ENCODE assay signal across 9 cellular contexts in genomic region chr15:75030023-75030413, GRCh38. TPM values are rescaled to one million over a fixed set of nuclear protein-coding genes. Genes with fewer than 3 reads are reported as not detected.
A peak's percentile ranks its signal among the peaks of the same experiment; 100 is the strongest.
DNase-seq lines count a peak whose midpoint lies in the region; ATAC-seq, FAIRE-seq and TF ChIP-seq lines count a peak whose summit lies in the region.
"Had no signal": no experiment of that assay in that cellular context is flagged by ENCODE, and none has a peak within 500 bp of the region (broad histone marks: within the 10 kb centered on the region; RNA-seq: fewer than 3 reads in every experiment).

No MANE protein-coding gene starts in this region.

- H3K4me1 ChIP-seq in spleen: peaks cover 18 to 95% (median 66%) of the 10 kb centered on the region in 6 donors
- peaks cover 11% of the 10 kb centered on the region for H3K4me1 ChIP-seq in CD4-positive, alpha-beta memory T cell (ENCODE audit: insufficient read depth, low read length)
- peaks cover 5% of the 10 kb centered on the region for H3K4me1 ChIP-seq in SJCRH30

- no peaks in the 10 kb centered on the region for H3K27me3 Mint-ChIP-seq in activated T-helper 1 cell treated with anti-CD3 and anti-CD28 coated beads, Interleukin-12 subunit alpha, Interleukin-12 subunit beta, Interleukin-2, Interleukin-4 antibody, amounts not matched to agents 30 ng/mL and 10 ng/mL and 1 ng/mL, durations not matched to agents 14 hours and 24 hours and 36 hours (ENCODE audit: insufficient read depth)
- no peaks in the 10 kb centered on the region for H3K27me3 Mint-ChIP-seq in CD4-positive, alpha-beta memory T cell
- H3K27me3 Mint-ChIP-seq: IgD-negative memory B cell had no signal

- peaks cover 46% of the 10 kb centered on the region for H3K4me1 Mint-ChIP-seq in activated T-helper 1 cell treated with anti-CD3 and anti-CD28 coated beads, Interleukin-12 subunit alpha, Interleukin-12 subunit beta, Interleukin-2, Interleukin-4 antibody, amounts not matched to agents 30 ng/mL and 10 ng/mL and 1 ng/mL, durations not matched to agents 14 hours and 24 hours and 36 hours (ENCODE audit: low read depth)
- H3K4me1 Mint-ChIP-seq in CD4-positive, alpha-beta memory T cell: peaks cover 9 to 14% (median 10%) of the 10 kb centered on the region in 4 donors

- H3K27me3 ChIP-seq in spleen (replicated peaks in 1 of 7) (no peaks in the 10 kb centered on the region), SJCRH30 (no peaks in the 10 kb centered on the region)
- H3K27me3 ChIP-seq in CD4-positive, alpha-beta memory T cell (ENCODE audit: insufficient read depth, low read length): no peaks in the 10 kb centered on the region

- peaks cover 14% of the 10 kb centered on the region for H3K36me3 Mint-ChIP-seq in activated T-helper 1 cell treated with anti-CD3 and anti-CD28 coated beads, Interleukin-12 subunit alpha, Interleukin-12 subunit beta, Interleukin-2, Interleukin-4 antibody, amounts not matched to agents 30 ng/mL and 10 ng/mL and 1 ng/mL, durations not matched to agents 14 hours and 24 hours and 36 hours (ENCODE audit: low read depth)
- peaks cover 10 to 11% of the 10 kb centered on the region in 2 donors for H3K36me3 Mint-ChIP-seq in CD4-positive, alpha-beta memory T cell

- H3K27ac Mint-ChIP-seq in activated T-helper 1 cell treated with anti-CD3 and anti-CD28 coated beads, Interleukin-12 subunit alpha, Interleukin-12 subunit beta, Interleukin-2, Interleukin-4 antibody, amounts not matched to agents 30 ng/mL and 10 ng/mL and 1 ng/mL, durations not matched to agents 14 hours and 24 hours and 36 hours: peak overlapping the region; percentile 29
- no peak overlapping the region for H3K27ac Mint-ChIP-seq in CD4-positive, alpha-beta memory T cell

- FAIRE-seq in GM19239 (lab: Jason Lieb, UNC): peak; percentile 11

- DNase-seq in GM19239 (ENCODE audit: insufficient read length, low spot score) (no peak), left cardiac atrium (no peak), spleen (no peak), SIG-M5 treated with dmso at 0.1 percent for 504 hours (lab: John Stamatoyannopoulos, UW; ENCODE audit: unreplicated experiment) (no peak), DMS53 (lab: John Stamatoyannopoulos, UW) (no peak), SJCRH30 (no peak)
- no peak for DNase-seq in activated T-helper 1 cell treated with anti-CD3 and anti-CD28 coated beads, Interleukin-12 subunit alpha, Interleukin-12 subunit beta, Interleukin-2, Interleukin-4 antibody, amounts not matched to agents 30 ng/mL and 10 ng/mL and 1 ng/mL, durations not matched to agents 14 hours and 24 hours and 36 hours (ENCODE audit: low spot score)
- DNase-seq in CD4-positive, alpha-beta memory T cell: no peak

- no peak overlapping the region for H3K4me3 Mint-ChIP-seq in activated T-helper 1 cell treated with anti-CD3 and anti-CD28 coated beads, Interleukin-12 subunit alpha, Interleukin-12 subunit beta, Interleukin-2, Interleukin-4 antibody, amounts not matched to agents 30 ng/mL and 10 ng/mL and 1 ng/mL, durations not matched to agents 14 hours and 24 hours and 36 hours
- H3K4me3 Mint-ChIP-seq in CD4-positive, alpha-beta memory T cell: no peak overlapping the region

- no peak for TF ChIP-seq CTCF in spleen (IDR thresholded peaks at IDR 0.05 in 8 of 11, conservative IDR thresholded peaks at IDR 0.05 in 3 of 11)

- intact Hi-C loops in activated T-helper 1 cell treated with anti-CD3 and anti-CD28 coated beads, Interleukin-12 subunit alpha, Interleukin-12 subunit beta, Interleukin-2, Interleukin-4 antibody, amounts not matched to agents 30 ng/mL and 10 ng/mL and 1 ng/mL, durations not matched to agents 14 hours and 24 hours and 36 hours (cut with micrococcal nuclease): no loop called here
- intact Hi-C loops in left cardiac atrium (cut with DNase I): loop anchor here in 1 of 2 donors (2.0 kb wide), 1 partner anchor 173 kb away; no protein-coding TSS in a partner anchor
- intact Hi-C loops in spleen (cut with DNase I; ENCODE audit: low total_unique reads): no loop called here
- intact Hi-C loops in CD4-positive, alpha-beta memory T cell (cut with micrococcal nuclease): no loop called here

- POLR2A ChIA-PET in CD4-positive, alpha-beta memory T cell (lab: Charles Lee; ENCODE audit: partially characterized antibody): interaction anchor here (1.3 to 2.3 kb wide), 4 partner anchors 171 to 338 kb away, joined by 3 to 9 read pairs (median 6); partner anchors contain the start of gene MAN2C1

- H3K27ac ChIP-seq in spleen (peak overlapping the region in 7 of 8 donors; percentile 67 to 87 (median 84)), SJCRH30 (no peak overlapping the region)
- no peak overlapping the region for H3K27ac ChIP-seq in CD4-positive, alpha-beta memory T cell (ENCODE audit: low read depth, low read length)

- no peak for TF ChIP-seq POLR2A in spleen (IDR thresholded peaks at IDR 0.05)

- H3K4me3 ChIP-seq in spleen (peak overlapping the region in 3 of 8 donors; percentile 0 to 49 (median 16)), SJCRH30 (no peak overlapping the region)
- H3K4me3 ChIP-seq in CD4-positive, alpha-beta memory T cell (ENCODE audit: low read length in 2 of 2): no peak overlapping the region

- 13 to 29% (median 17%) methylated on average over 2 of the region's 2 CpGs for WGBS in spleen, 5 donors

- CTCF ChIA-PET in CD4-positive, alpha-beta memory T cell (lab: Charles Lee; ENCODE audit: partially characterized antibody): interaction anchor here (0.6 to 8.4 kb wide), 6 partner anchors 15 to 772 kb away, joined by 3 to 126 read pairs (median 5); partner anchors contain the start of gene C15orf39

- H3K9me3 ChIP-seq in spleen (no peaks in the 10 kb centered on the region), SJCRH30 (replicated peaks) (no peaks in the 10 kb centered on the region)
- H3K9me3 ChIP-seq in CD4-positive, alpha-beta memory T cell (ENCODE audit: control insufficient read depth in 1 of 2, low read length in 2 of 2): no peaks in the 10 kb centered on the region

- H3K36me3 ChIP-seq in spleen (peaks cover 0 to 24% (median 0%) of the 10 kb centered on the region in 6 donors), SJCRH30 (no peaks in the 10 kb centered on the region; the same call in 1 of the 2 replicates)
- H3K36me3 ChIP-seq in CD4-positive, alpha-beta memory T cell (ENCODE audit: insufficient read depth, low read length): peaks cover 7% of the 10 kb centered on the region

- peak; percentile 32 to 55 for ATAC-seq in left cardiac atrium

- H3K9me3 Mint-ChIP-seq in activated T-helper 1 cell treated with anti-CD3 and anti-CD28 coated beads, Interleukin-12 subunit alpha, Interleukin-12 subunit beta, Interleukin-2, Interleukin-4 antibody, amounts not matched to agents 30 ng/mL and 10 ng/mL and 1 ng/mL, durations not matched to agents 14 hours and 24 hours and 36 hours: no peaks in the 10 kb centered on the region
- no peaks in the 10 kb centered on the region for H3K9me3 Mint-ChIP-seq in CD4-positive, alpha-beta memory T cell
- H3K9me3 Mint-ChIP-seq: IgD-negative memory B cell had no signal

RNA-seq across cellular contexts. Expression of gene PPCDC, which starts 6.6 kb away (rescaled TPM):
- 25.0 and 27.1 TPM in 2 replicates for total RNA-seq in activated T-helper 1 cell treated with anti-CD3 and anti-CD28 coated beads, Interleukin-12 subunit alpha, Interleukin-12 subunit beta, Interleukin-2, Interleukin-4 antibody, amounts not matched to agents 30 ng/mL and 10 ng/mL and 1 ng/mL, durations not matched to agents 14 hours and 24 hours and 36 hours
- total RNA-seq in left cardiac atrium: 1 to 10 TPM; 5.9 to 6.8 TPM
- total RNA-seq in spleen: 10 to 100 TPM; 13.8 to 29.0 (median 21.9) TPM
- polyA plus RNA-seq in spleen: 10 to 100 TPM; 21.2 to 28.0 (median 23.1) TPM
- 10 to 100 TPM; 14.1 to 15.2 TPM for total RNA-seq in CD4-positive, alpha-beta memory T cell
- 10 to 100 TPM in 1 of 2 donors, 1 to 10 TPM in 1; 8.5 to 12.4 TPM for polyA plus RNA-seq in CD4-positive, alpha-beta memory T cell
- 21.5 and 25.5 TPM in 2 replicates for total RNA-seq in SJCRH30 (2014; rRNA removed; shearing (Covaris generic))

RNA-seq across cellular contexts. Expression of gene SCAMP5, which starts 34.7 kb away (rescaled TPM):
- total RNA-seq in activated T-helper 1 cell treated with anti-CD3 and anti-CD28 coated beads, Interleukin-12 subunit alpha, Interleukin-12 subunit beta, Interleukin-2, Interleukin-4 antibody, amounts not matched to agents 30 ng/mL and 10 ng/mL and 1 ng/mL, durations not matched to agents 14 hours and 24 hours and 36 hours: 2.0 and 3.5 TPM in 2 replicates
- 1 to 10 TPM; 4.5 to 5.7 TPM for total RNA-seq in left cardiac atrium
- 10 to 100 TPM in 3 of 7 donors, 1 to 10 TPM in 4; 6.6 to 20.0 (median 8.7) TPM for total RNA-seq in spleen
- 1 to 10 TPM; 1.8 to 7.1 (median 3.8) TPM for polyA plus RNA-seq in spleen
- total RNA-seq in CD4-positive, alpha-beta memory T cell: under 1 TPM; 0.26 to 0.33 TPM
- polyA plus RNA-seq in CD4-positive, alpha-beta memory T cell: under 1 TPM in 1 of 2 donors, not detected in 1; 0.15 TPM
- total RNA-seq in SJCRH30 (2014; rRNA removed; shearing (Covaris generic)): 13.5 and 14.4 TPM in 2 replicates

Comparison
In these comparisons a context has a peak if more than half of its experiments do, and no peak if none do; other contexts are left out.
1. H3K27ac ChIP-seq: peak in spleen (7 of 8); none in CD4-positive, alpha-beta memory T cell (single experiment) and SJCRH30 (single experiment).